Comparison of ENCODE assay signal across 8 cellular contexts in genomic region chr9:118522093-118523028, GRCh38.
DNase-seq lines count a peak whose midpoint lies in the region; ATAC-seq, FAIRE-seq and TF ChIP-seq lines count a peak whose summit lies in the region.

No MANE protein-coding gene starts in this region.

- H3K9ac ChIP-seq in HepG2 (ENCODE audit: insufficient read depth, low read depth, low read length): no peak overlapping the region

- H3K27me3 ChIP-seq in brain microvascular endothelial cell (replicated peaks): no peaks in the 10 kb centered on the region
- H3K27me3 ChIP-seq in HepG2 (ENCODE audit: control insufficient read depth in 1 of 2, insufficient read depth in 2 of 2, low read length in 2 of 2): no peaks in the 10 kb centered on the region
- no peaks in the 10 kb centered on the region for H3K27me3 ChIP-seq in gastroesophageal sphincter

- no peak for FAIRE-seq in HepG2 (lab: Jason Lieb, UNC)

- 15% methylated on average over 9 of the region's 9 CpGs for WGBS in HepG2 (ENCODE audit: low lambda C conversion rate)
- 31 to 35% methylated on average over 6 to 7 of the region's 9 CpGs for WGBS in gastroesophageal sphincter (ENCODE audit: low coverage in 1 of 2), 2 donors

- peak; percentile 86 for TF ChIP-seq CTCF in brain microvascular endothelial cell (IDR thresholded peaks at IDR 0.05; ENCODE audit: low read depth, low read length, missing control alignments)
- TF ChIP-seq CTCF in HepG2 (CRISPR knock-in tag; IDR thresholded peaks at IDR 0.05): peak; percentile 32
- peak in 2 of 4 experiments; percentile 12 to 40 for TF ChIP-seq CTCF in gastroesophageal sphincter (IDR thresholded peaks at IDR 0.05)

- TF ChIP-seq POLR2A in HepG2 (IDR thresholded peaks at IDR 0.05; ENCODE audit: insufficient read depth in 1 of 2, low read depth in 2 of 2, low read length in 2 of 2): no peak
- no peak for TF ChIP-seq POLR2A in gastroesophageal sphincter (IDR thresholded peaks at IDR 0.05)

- POLR2A ChIA-PET in HepG2 (lab: Yijun Ruan, JAX): no interaction called here

- CTCF ChIA-PET in HepG2 (lab: Yijun Ruan, JAX; ENCODE audit: low intra/inter-chr PET ratio, low total read pairs): interaction anchor here (0.9 to 1.4 kb wide), 2 partner anchors 767 to 843 kb away, joined by 3 to 5 read pairs; no protein-coding TSS in a partner anchor

- no peak overlapping the region for H3K4me2 ChIP-seq in HepG2 (ENCODE audit: low read depth, low read length)

- H4K20me1 ChIP-seq in HepG2 (ENCODE audit: insufficient read depth, low read length): no peaks in the 10 kb centered on the region

- DNase-seq in NCI-H345 (lab: John Stamatoyannopoulos, UW): peak; percentile 14
- DNase-seq in NCI-H345 treated with DMSO at 0.1 percent for 48 hours (lab: John Stamatoyannopoulos, UW; ENCODE audit: unreplicated experiment): no peak
- peak; percentile 90 for DNase-seq in NCI-H69 (lab: John Stamatoyannopoulos, UW)
- DNase-seq in brain microvascular endothelial cell: peak; percentile 68
- peak; percentile 8 for DNase-seq in HepG2 (ENCODE audit: low spot score)

- ATAC-seq in GM19351 (IDR thresholded peaks at IDR 0.05; ENCODE audit: unreplicated experiment): peak; percentile 97
- peak; percentile 96 for ATAC-seq in HG03159 (IDR thresholded peaks at IDR 0.05; ENCODE audit: unreplicated experiment)
- peak; percentile 35; the same call in 1 of the 3 replicates for ATAC-seq in HepG2
- no peak for ATAC-seq in gastroesophageal sphincter

- no peak overlapping the region for H3K4me3 ChIP-seq in brain microvascular endothelial cell (ENCODE audit: low read depth, low read length)
- H3K4me3 ChIP-seq in HepG2 (replicated peaks in 1 of 3; ENCODE audit: insufficient read depth in 1 of 3, low read depth in 2 of 3, low read length in 3 of 3): no peak overlapping the region
- no peak overlapping the region for H3K4me3 ChIP-seq in gastroesophageal sphincter

- H3K27ac ChIP-seq in brain microvascular endothelial cell (no peak overlapping the region), HepG2 (ENCODE audit: extremely low read length, insufficient read depth, low read length) (no peak overlapping the region), gastroesophageal sphincter (no peak overlapping the region)

- BruUV-seq in HepG2 (replicated peaks; lab: Mats Ljungman, UMichigan): no TSS peak

- no peak for TF ChIP-seq RAD21 in HepG2 (CRISPR knock-in tag; IDR thresholded peaks at IDR 0.05)

- TF ChIP-seq EP300 in HepG2 (IDR thresholded peaks at IDR 0.05; ENCODE audit: low read depth in 2 of 2, low read length in 2 of 2): no peak
- TF ChIP-seq EP300 in HepG2 (CRISPR knock-in tag; IDR thresholded peaks at IDR 0.05; ENCODE audit: borderline replicate concordance): no peak
- no peak for TF ChIP-seq EP300 in gastroesophageal sphincter (IDR thresholded peaks at IDR 0.05)

- intact Hi-C loops in HepG2 (cut with micrococcal nuclease; ENCODE audit: unreplicated experiment): loop anchor here (5.0 kb wide), 1 partner anchor 770 kb away; no protein-coding TSS in a partner anchor

- H3K9me3 ChIP-seq in HepG2 (ENCODE audit: low read length): peaks cover 67% of the 10 kb centered on the region
- no peaks in the 10 kb centered on the region for H3K9me3 ChIP-seq in gastroesophageal sphincter

- no peak overlapping the region for H2AFZ ChIP-seq in HepG2 (ENCODE audit: low read length)

- no peaks in the 10 kb centered on the region for H3K79me2 ChIP-seq in HepG2 (ENCODE audit: insufficient read depth, low read length)

- no peaks in the 10 kb centered on the region for H3K36me3 ChIP-seq in brain microvascular endothelial cell (replicated peaks)
- H3K36me3 ChIP-seq in HepG2 (replicated peaks in 1 of 2; ENCODE audit: control insufficient read depth in 1 of 2, insufficient read depth in 2 of 2, low read length in 2 of 2): no peaks in the 10 kb centered on the region
- no peaks in the 10 kb centered on the region for H3K36me3 ChIP-seq in gastroesophageal sphincter

- in situ Hi-C loops in brain microvascular endothelial cell (cut with HindIII; ENCODE audit: low pct_ligation_motif_present, low sequenced_read_pairs): no loop called here
- in situ Hi-C loops in HepG2 (cut with HindIII; ENCODE audit: extremely low pct_ligation_motif_present, low pct_unique_long_range_greater_than_20kb): no loop called here

- H3K4me1 ChIP-seq in HepG2 (ENCODE audit: insufficient read depth, low read length) (no peaks in the 10 kb centered on the region), gastroesophageal sphincter (no peaks in the 10 kb centered on the region)

TF ChIP-seq in HepG2, 621 proteins besides CTCF, POLR2A, EP300 and RAD21:
- TF ChIP-seq STAG1 (CRISPR knock-in tag; IDR thresholded peaks at IDR 0.05): 0 out of 2 replicates have a peak, but pooled peaks have one; percentile 25
- no peak for TF ChIP-seq NFKBIZ (CRISPR knock-in tag; IDR thresholded peaks at IDR 0.05)
